38 cellular contexts compared by ENCODE assay signal in the genomic region with DNA sequence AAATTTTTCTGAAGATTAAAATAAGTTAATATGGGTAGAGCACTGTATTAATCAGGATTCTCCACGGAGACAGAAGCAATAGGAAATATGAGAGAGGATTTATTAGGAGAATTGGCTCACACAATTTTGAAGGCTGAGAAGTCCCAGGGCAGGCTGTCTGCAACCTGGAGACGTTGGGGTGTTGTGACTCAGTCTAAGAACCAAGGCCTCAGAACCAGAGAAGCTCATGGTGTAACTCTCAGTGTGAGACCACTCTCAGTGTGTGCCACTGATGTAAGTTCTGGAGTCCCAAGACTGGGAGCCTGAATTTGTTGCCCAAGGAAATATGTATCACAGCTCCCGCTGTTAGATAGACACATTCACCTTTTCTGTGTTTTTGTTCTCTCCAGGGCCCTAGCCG.
"Had no signal": no experiment of that assay in that cellular context is flagged by ENCODE, and none has a peak within 500 bp of the region (broad histone marks: within the 10 kb centered on the region; RNA-seq: fewer than 3 reads in every experiment).

No MANE protein-coding gene starts in this region.

- H3K36me3 Mint-ChIP-seq: activated CD8-positive, alpha-beta memory T cell treated with anti-CD3 and anti-CD28 coated beads, Interleukin-2, amount 10 ng/mL, durations not matched to agents 7 days and 5 days; activated naive CD4-positive, alpha-beta T cell treated with anti-CD3 and anti-CD28 coated beads, Interleukin-2, amount 10 ng/mL, durations not matched to agents 7 days and 5 days; activated naive CD4-positive, alpha-beta T cell treated with anti-CD3 and anti-CD28 coated beads, Interleukin-2, amount 50 U/mL, for 24 hours; activated naive CD8-positive, alpha-beta T cell; activated naive CD8-positive, alpha-beta T cell treated with anti-CD3 and anti-CD28 coated beads, Interleukin-2, amount 10 ng/mL, durations not matched to agents 7 days and 5 days; brain had no signal

- DNase-seq: activated CD4-positive, alpha-beta memory T cell treated with anti-CD3 and anti-CD28 coated beads, Interleukin-2, amount 10 ng/mL, durations not matched to agents 7 days and 5 days; activated CD4-positive, alpha-beta T cell treated with anti-CD3 and anti-CD28 coated beads for 1 hour; activated CD4-positive, alpha-beta T cell treated with anti-CD3 and anti-CD28 coated beads for 36 hours; activated CD4-positive, alpha-beta T cell treated with anti-CD3 and anti-CD28 coated beads for 48 hours; activated CD4-positive, alpha-beta T cell treated with anti-CD3 and anti-CD28 coated beads, Interleukin-2, amount 10 ng/mL, durations not matched to agents 7 days and 5 days; activated CD4-positive, alpha-beta T cell treated with anti-CD3 and anti-CD28 coated beads, Interleukin-2, amount 50 U/mL, for 48 hours; activated CD4-positive, CD25-positive, alpha-beta regulatory T cell; activated CD8-positive, alpha-beta memory T cell treated with anti-CD3 and anti-CD28 coated beads for 24 hours; activated CD8-positive, alpha-beta memory T cell treated with anti-CD3 and anti-CD28 coated beads, Interleukin-2, amount 10 ng/mL, durations not matched to agents 7 days and 5 days; activated CD8-positive, alpha-beta memory T cell treated with anti-CD3 and anti-CD28 coated beads, Interleukin-2, amount 50 U/mL, for 48 hours; activated CD8-positive, alpha-beta T cell treated with anti-CD3 and anti-CD28 coated beads, Interleukin-2, amount 10 ng/mL, durations not matched to agents 7 days and 5 days; activated effector memory CD4-positive, alpha-beta T cell treated with Interleukin-2 at 50 U/mL for 16 hours; activated gamma-delta T cell; activated naive CD4-positive, alpha-beta T cell treated with anti-CD3 and anti-CD28 coated beads, Interleukin-2, amount 10 ng/mL, durations not matched to agents 7 days and 5 days; activated naive CD4-positive, alpha-beta T cell treated with Interleukin-2 at 50 U/mL for 16 hours; activated naive CD8-positive, alpha-beta T cell treated with anti-CD3 and anti-CD28 coated beads, Interleukin-2, amount 10 ng/mL, durations not matched to agents 7 days and 5 days; activated naive CD8-positive, alpha-beta T cell treated with anti-CD3 and anti-CD28 coated beads, Interleukin-2, amount 50 U/mL, for 24 hours; activated T-cell treated with anti-CD3 and anti-CD28 coated beads, Interleukin-2, amount 50 U/mL, for 24 hours; activated T-cell treated with anti-CD3 and anti-CD28 coated beads, Interleukin-2, amount 50 U/mL, for 48 hours; amygdala; anterior cingulate cortex; caudate nucleus; SW 1271; T-helper 1 cell; T-helper 2 cell; T-helper 9 cell; WERI-Rb-1 had no signal

- H3K4me3 ChIP-seq: ascending aorta, cardiac muscle cell had no signal

- H3K9me3 Mint-ChIP-seq: activated CD4-positive, alpha-beta memory T cell treated with anti-CD3 and anti-CD28 coated beads, Interleukin-2, amount 10 ng/mL, durations not matched to agents 7 days and 5 days; activated CD4-positive, alpha-beta T cell treated with anti-CD3 and anti-CD28 coated beads, Interleukin-2, amount 10 ng/mL, durations not matched to agents 7 days and 5 days; activated naive CD4-positive, alpha-beta T cell treated with anti-CD3 and anti-CD28 coated beads, Interleukin-2, amount 10 ng/mL, durations not matched to agents 7 days and 5 days; activated naive CD4-positive, alpha-beta T cell treated with anti-CD3 and anti-CD28 coated beads, Interleukin-2, amount 50 U/mL, for 24 hours; activated naive CD8-positive, alpha-beta T cell treated with anti-CD3 and anti-CD28 coated beads, Interleukin-2, amount 10 ng/mL, durations not matched to agents 7 days and 5 days; activated naive CD8-positive, alpha-beta T cell treated with anti-CD3 and anti-CD28 coated beads, Interleukin-2, amount 50 U/mL, for 24 hours; activated T-cell treated with anti-CD3 and anti-CD28 coated beads, Interleukin-2, amount 50 U/mL, for 24 hours; activated T-helper 2 cell treated with anti-CD3 and anti-CD28 coated beads, Interferon-gamma antibody, Interleukin-2, Interleukin-4, amounts not matched to agents 10 μg/mL and 5 μg/mL and 100 μg/mL, durations not matched to agents 14 hours and 24 hours and 36 hours; central memory CD8-positive, alpha-beta T cell; T-helper 1 cell treated with Interleukin-12 subunit alpha and Interleukin-12 subunit beta and Interleukin-4 antibody, amounts not matched to agents 30 μg/mL and 1 μg/mL, for 36 hours; T-helper 2 cell treated with Interferon-gamma antibody and Interleukin-4, amounts not matched to agents 5 μg/mL and 100 μg/mL, for 36 hours had no signal

- H3K4me1 Mint-ChIP-seq: activated CD4-positive, alpha-beta memory T cell treated with anti-CD3 and anti-CD28 coated beads, Interleukin-2, amount 10 ng/mL, durations not matched to agents 7 days and 5 days; activated CD4-positive, alpha-beta T cell treated with anti-CD3 and anti-CD28 coated beads for 36 hours; activated CD4-positive, alpha-beta T cell treated with anti-CD3 and anti-CD28 coated beads, Interleukin-2, amount 10 ng/mL, durations not matched to agents 7 days and 5 days; activated CD8-positive, alpha-beta memory T cell treated with anti-CD3 and anti-CD28 coated beads, Interleukin-2, amount 10 ng/mL, durations not matched to agents 7 days and 5 days; activated naive CD4-positive, alpha-beta T cell treated with anti-CD3 and anti-CD28 coated beads, Interleukin-2, amount 10 ng/mL, durations not matched to agents 7 days and 5 days; activated naive CD4-positive, alpha-beta T cell treated with anti-CD3 and anti-CD28 coated beads, Interleukin-2, amount 50 U/mL, for 24 hours; activated naive CD8-positive, alpha-beta T cell treated with anti-CD3 and anti-CD28 coated beads, Interleukin-2, amount 10 ng/mL, durations not matched to agents 7 days and 5 days; activated naive CD8-positive, alpha-beta T cell treated with anti-CD3 and anti-CD28 coated beads, Interleukin-2, amount 50 U/mL, for 24 hours; central memory CD8-positive, alpha-beta T cell; WTC11 had no signal

- H3K36me3 ChIP-seq: ascending aorta, cardiac muscle cell, WERI-Rb-1 had no signal

- H3K4me1 ChIP-seq: ascending aorta had no signal

- H3K27ac Mint-ChIP-seq: activated CD4-positive, alpha-beta memory T cell treated with anti-CD3 and anti-CD28 coated beads, Interleukin-2, amount 10 ng/mL, durations not matched to agents 7 days and 5 days; activated CD4-positive, alpha-beta T cell treated with anti-CD3 and anti-CD28 coated beads for 36 hours; activated CD4-positive, alpha-beta T cell treated with anti-CD3 and anti-CD28 coated beads, Interleukin-2, amount 10 ng/mL, durations not matched to agents 7 days and 5 days; activated CD8-positive, alpha-beta memory T cell treated with anti-CD3 and anti-CD28 coated beads, Interleukin-2, amount 10 ng/mL, durations not matched to agents 7 days and 5 days; activated CD8-positive, alpha-beta T cell treated with anti-CD3 and anti-CD28 coated beads, Interleukin-2, amount 10 ng/mL, durations not matched to agents 7 days and 5 days; activated naive CD4-positive, alpha-beta T cell treated with anti-CD3 and anti-CD28 coated beads, Interleukin-2, amount 10 ng/mL, durations not matched to agents 7 days and 5 days; activated naive CD4-positive, alpha-beta T cell treated with anti-CD3 and anti-CD28 coated beads, Interleukin-2, amount 50 U/mL, for 24 hours; activated naive CD8-positive, alpha-beta T cell; activated naive CD8-positive, alpha-beta T cell treated with anti-CD3 and anti-CD28 coated beads, Interleukin-2, amount 10 ng/mL, durations not matched to agents 7 days and 5 days; activated naive CD8-positive, alpha-beta T cell treated with anti-CD3 and anti-CD28 coated beads, Interleukin-2, amount 50 U/mL, for 24 hours; activated T-cell treated with anti-CD3 and anti-CD28 coated beads, Interleukin-2, amount 50 U/mL, for 24 hours; activated T-helper 2 cell treated with anti-CD3 and anti-CD28 coated beads, Interferon-gamma antibody, Interleukin-2, Interleukin-4, amounts not matched to agents 10 μg/mL and 5 μg/mL and 100 μg/mL, durations not matched to agents 14 hours and 24 hours and 36 hours; T-helper 1 cell treated with Interleukin-12 subunit alpha and Interleukin-12 subunit beta and Interleukin-4 antibody, amounts not matched to agents 30 μg/mL and 1 μg/mL, for 36 hours; T-helper 2 cell treated with Interferon-gamma antibody and Interleukin-4, amounts not matched to agents 5 μg/mL and 100 μg/mL, for 36 hours; WTC11 had no signal

- H3K4me3 Mint-ChIP-seq: activated CD4-positive, alpha-beta memory T cell treated with anti-CD3 and anti-CD28 coated beads, Interleukin-2, amount 10 ng/mL, durations not matched to agents 7 days and 5 days; activated CD4-positive, alpha-beta T cell treated with anti-CD3 and anti-CD28 coated beads for 36 hours; activated CD4-positive, alpha-beta T cell treated with anti-CD3 and anti-CD28 coated beads, Interleukin-2, amount 10 ng/mL, durations not matched to agents 7 days and 5 days; activated CD8-positive, alpha-beta memory T cell treated with anti-CD3 and anti-CD28 coated beads, Interleukin-2, amount 10 ng/mL, durations not matched to agents 7 days and 5 days; activated CD8-positive, alpha-beta T cell treated with anti-CD3 and anti-CD28 coated beads, Interleukin-2, amount 10 ng/mL, durations not matched to agents 7 days and 5 days; activated naive CD4-positive, alpha-beta T cell treated with anti-CD3 and anti-CD28 coated beads, Interleukin-2, amount 10 ng/mL, durations not matched to agents 7 days and 5 days; activated naive CD4-positive, alpha-beta T cell treated with anti-CD3 and anti-CD28 coated beads, Interleukin-2, amount 50 U/mL, for 24 hours; activated naive CD8-positive, alpha-beta T cell; activated naive CD8-positive, alpha-beta T cell treated with anti-CD3 and anti-CD28 coated beads, Interleukin-2, amount 10 ng/mL, durations not matched to agents 7 days and 5 days; activated naive CD8-positive, alpha-beta T cell treated with anti-CD3 and anti-CD28 coated beads, Interleukin-2, amount 50 U/mL, for 24 hours; activated T-cell treated with anti-CD3 and anti-CD28 coated beads, Interleukin-2, amount 50 U/mL, for 24 hours; brain; central memory CD8-positive, alpha-beta T cell; T-helper 1 cell treated with Interleukin-12 subunit alpha and Interleukin-12 subunit beta and Interleukin-4 antibody, amounts not matched to agents 30 μg/mL and 1 μg/mL, for 36 hours; T-helper 2 cell treated with Interferon-gamma antibody and Interleukin-4, amounts not matched to agents 5 μg/mL and 100 μg/mL, for 36 hours; WTC11 had no signal

- H3K27me3 Mint-ChIP-seq: activated CD4-positive, alpha-beta memory T cell treated with anti-CD3 and anti-CD28 coated beads, Interleukin-2, amount 10 ng/mL, durations not matched to agents 7 days and 5 days; activated CD4-positive, alpha-beta T cell treated with anti-CD3 and anti-CD28 coated beads, Interleukin-2, amount 10 ng/mL, durations not matched to agents 7 days and 5 days; activated CD8-positive, alpha-beta memory T cell treated with anti-CD3 and anti-CD28 coated beads, Interleukin-2, amount 10 ng/mL, durations not matched to agents 7 days and 5 days; activated naive CD4-positive, alpha-beta T cell treated with anti-CD3 and anti-CD28 coated beads, Interleukin-2, amount 10 ng/mL, durations not matched to agents 7 days and 5 days; activated naive CD8-positive, alpha-beta T cell treated with anti-CD3 and anti-CD28 coated beads, Interleukin-2, amount 10 ng/mL, durations not matched to agents 7 days and 5 days; activated T-cell treated with anti-CD3 and anti-CD28 coated beads, Interleukin-2, amount 50 U/mL, for 24 hours had no signal

- ATAC-seq: activated CD4-positive, alpha-beta T cell treated with anti-CD3 and anti-CD28 coated beads for 36 hours; activated CD4-positive, CD25-positive, alpha-beta regulatory T cell treated with anti-CD3 and anti-CD28 coated beads, Interleukin-2, amount 50 U/mL, for 24 hours; activated CD8-positive, alpha-beta memory T cell treated with anti-CD3 and anti-CD28 coated beads, Interleukin-2, amount 10 ng/mL, durations not matched to agents 7 days and 5 days; activated CD8-positive, alpha-beta T cell treated with anti-CD3 and anti-CD28 coated beads, Interleukin-2, amount 10 ng/mL, durations not matched to agents 7 days and 5 days; activated naive CD8-positive, alpha-beta T cell treated with anti-CD3 and anti-CD28 coated beads, Interleukin-2, amount 50 U/mL, for 24 hours; WTC11 had no signal

- H3K9me3 ChIP-seq: ascending aorta had no signal

- H3K27ac ChIP-seq: ascending aorta, cardiac muscle cell, WERI-Rb-1 had no signal

- H3K27me3 ChIP-seq: ascending aorta, cardiac muscle cell had no signal
